In genomic region chr7:35483568-35483967, GRCh38 we compare ENCODE assay signal across 19 cellular contexts.
DNase-seq lines count a peak whose midpoint lies in the region; ATAC-seq and TF ChIP-seq lines count a peak whose summit lies in the region.
"Had no signal": no experiment of that assay in that cellular context is flagged by ENCODE, and none has a peak within 500 bp of the region (broad histone marks: within the 10 kb centered on the region; RNA-seq: fewer than 3 reads in every experiment).

No MANE protein-coding gene starts in this region.

- H3K27me3 ChIP-seq in esophagus muscularis mucosa, result no peaks in the 10 kb centered on the region
- H3K27me3 ChIP-seq in neuronal stem cell (ENCODE audit: control insufficient read depth in 3 of 3, insufficient read depth in 3 of 3, low read depth in 1 of 3, low read length in 3 of 3), result no peaks in the 10 kb centered on the region
- no peaks in the 10 kb centered on the region for H3K27me3 ChIP-seq in trophoblast cell (ENCODE audit: insufficient read depth, low read length)
- peaks cover 3% of the 10 kb centered on the region for H3K27me3 ChIP-seq in effector memory CD4-positive, alpha-beta T cell (replicated peaks; ENCODE audit: control insufficient read depth, insufficient read depth, low read length, poor library complexity, severe bottlenecking)
- H3K27me3 ChIP-seq: BLaER1 treated with 17β-estradiol and CSF1 and Interleukin-3, amounts not matched to agents 10 nM and 100 nM had no signal

- CTCF ChIA-PET in HEK293 (lab: Yijun Ruan, JAX), result no interaction called here

- H3K4me2 ChIP-seq in neuronal stem cell (ENCODE audit: insufficient read depth, low read length, poor library complexity, severe bottlenecking), result no peak overlapping the region
- H3K4me2 ChIP-seq in trophoblast cell (ENCODE audit: low read length), result no peak overlapping the region
- H3K4me2 ChIP-seq: A549; BLaER1 treated with 17β-estradiol and CSF1 and Interleukin-3, amounts not matched to agents 10 nM and 100 nM had no signal

- H4K8ac ChIP-seq in neuronal stem cell (ENCODE audit: low read depth, low read length) (no peak overlapping the region), trophoblast cell (ENCODE audit: low read depth, low read length) (peak overlapping the region; percentile 14)

- peak; percentile 78 for DNase-seq in esophagus muscularis mucosa (ENCODE audit: extremely low spot score)
- no peak for DNase-seq in neuronal stem cell (ENCODE audit: low spot score)
- DNase-seq in trophoblast cell, result no peak
- DNase-seq in activated T-cell treated with anti-CD3 and anti-CD28 coated beads, Interleukin-2, amount 50 U/mL, for 1 hour, result no peak
- no peak for DNase-seq in erythroblast (lab: John Stamatoyannopoulos, UW)
- DNase-seq in effector memory CD4-positive, alpha-beta T cell, result no peak
- DNase-seq: AML-193; Caco-2; Calu3; CD4-positive, alpha-beta T cell; CD8-positive, alpha-beta T cell; DMS79 treated with DMSO at 0.1 percent for 48 hours; GF-D8 had no signal

- H3K4me3 ChIP-seq in HEK293 (ENCODE audit: low read depth, low read length), result no peak overlapping the region
- H3K4me3 ChIP-seq in esophagus muscularis mucosa, result no peak overlapping the region
- no peak overlapping the region for H3K4me3 ChIP-seq in neuronal stem cell (ENCODE audit: low read length in 2 of 2)
- H3K4me3 ChIP-seq in trophoblast cell (ENCODE audit: low read depth, low read length), result no peak overlapping the region
- no peak overlapping the region for H3K4me3 ChIP-seq in effector memory CD4-positive, alpha-beta T cell (ENCODE audit: insufficient read depth, low read depth, low read length, poor library complexity, severe bottlenecking)
- H3K4me3 ChIP-seq: A549; BLaER1 treated with 17β-estradiol and CSF1 and Interleukin-3, amounts not matched to agents 10 nM and 100 nM had no signal

- WGBS in esophagus muscularis mucosa, result 98% methylated on average over 2 of the region's 2 CpGs
- WGBS in neuronal stem cell (ENCODE audit: extremely low coverage in 2 of 2, insufficient read length in 2 of 2, insufficient replicate concordance in 1 of 2), 2 donors, result no CpG with 5 or more reads among the region's 2 CpGs
- no CpG with 5 or more reads among the region's 2 CpGs for WGBS in trophoblast cell (ENCODE audit: extremely low coverage, insufficient coverage, insufficient read length)

- H3K27ac ChIP-seq in HEK293 (ENCODE audit: extremely low read depth, low read depth, low read length), result no peak overlapping the region
- H3K27ac ChIP-seq in esophagus muscularis mucosa (replicated peaks in 1 of 4), result no peak overlapping the region
- no peak overlapping the region for H3K27ac ChIP-seq in neuronal stem cell (replicated peaks; ENCODE audit: low read length)
- no peak overlapping the region for H3K27ac ChIP-seq in trophoblast cell (ENCODE audit: low read depth, low read length)
- H3K27ac ChIP-seq in effector memory CD4-positive, alpha-beta T cell (ENCODE audit: insufficient read depth, low read length, poor library complexity, severe bottlenecking), result no peak overlapping the region
- H3K27ac ChIP-seq: 22Rv1; A549; BLaER1 treated with 17β-estradiol and CSF1 and Interleukin-3, amounts not matched to agents 10 nM and 100 nM; C4-2B had no signal

- H4K91ac ChIP-seq in neuronal stem cell (ENCODE audit: low read depth, low read length, poor library complexity), result no peak overlapping the region
- peak overlapping the region; percentile 74 for H4K91ac ChIP-seq in trophoblast cell (ENCODE audit: low read depth, low read length)

- peaks cover 7% of the 10 kb centered on the region for H3K79me2 ChIP-seq in trophoblast cell (ENCODE audit: control insufficient read depth, insufficient read depth, low read length, poor library complexity)

- no peak overlapping the region for H2AK5ac ChIP-seq in neuronal stem cell (ENCODE audit: low read depth, low read length)
- peak overlapping the region; percentile 75 for H2AK5ac ChIP-seq in trophoblast cell (ENCODE audit: low read length)

- no peak overlapping the region for H4K12ac ChIP-seq in trophoblast cell (ENCODE audit: low read depth, low read length)

- no peak for ATAC-seq in GM21717 (IDR thresholded peaks at IDR 0.05; ENCODE audit: unreplicated experiment)
- ATAC-seq: A549; CD8-positive, alpha-beta T cell had no signal

- TF ChIP-seq EP300 in esophagus muscularis mucosa (IDR thresholded peaks at IDR 0.05), result no peak

- H2BK120ac ChIP-seq in neuronal stem cell (ENCODE audit: low read depth, low read length) (no peak overlapping the region), trophoblast cell (ENCODE audit: insufficient read depth, low read length, poor library complexity) (peak overlapping the region; percentile 81)

- intact Hi-C loops in esophagus muscularis mucosa (cut with DNase I), result no loop called here

- TF ChIP-seq POLR2A in esophagus muscularis mucosa (IDR thresholded peaks at IDR 0.05; ENCODE audit: low read depth), result no peak
- TF ChIP-seq POLR2A in erythroblast (IDR thresholded peaks at IDR 0.05; ENCODE audit: low read length), result no peak

- peak overlapping the region; percentile 4 for H3K18ac ChIP-seq in neuronal stem cell (ENCODE audit: low read length)
- H3K18ac ChIP-seq in trophoblast cell (ENCODE audit: low read length), result peak overlapping the region; percentile 64

- H2BK5ac ChIP-seq in neuronal stem cell (ENCODE audit: low read length) (no peak overlapping the region), trophoblast cell (ENCODE audit: low read depth, low read length, poor library complexity) (peak overlapping the region; percentile 76)

- H3K23ac ChIP-seq in neuronal stem cell (ENCODE audit: low read depth, low read length, poor library complexity) (no peak overlapping the region), trophoblast cell (ENCODE audit: low read length) (no peak overlapping the region)

- TF ChIP-seq CTCF in HEK293 (tag by site-specific recombination; IDR thresholded peaks at IDR 0.05), result no peak
- TF ChIP-seq CTCF in esophagus muscularis mucosa (IDR thresholded peaks at IDR 0.05), result no peak

- H2AFZ ChIP-seq in neuronal stem cell (ENCODE audit: low read length), result no peak overlapping the region
- H2AFZ ChIP-seq in trophoblast cell (ENCODE audit: insufficient read depth, low read length, poor library complexity), result no peak overlapping the region

- POLR2A ChIA-PET in HEK293 (lab: Yijun Ruan, JAX), result no interaction called here

- H2BK15ac ChIP-seq in neuronal stem cell (ENCODE audit: low read length), result no peak overlapping the region

- no peak overlapping the region for H3K4ac ChIP-seq in neuronal stem cell (ENCODE audit: low read length)
- H3K4ac ChIP-seq in trophoblast cell (ENCODE audit: low read depth, low read length), result peak overlapping the region; percentile 13

- H2BK12ac ChIP-seq in neuronal stem cell (ENCODE audit: low read length) (no peak overlapping the region), trophoblast cell (ENCODE audit: low read length) (peak overlapping the region; percentile 89)

- H3K9me3 ChIP-seq in HEK293 (ENCODE audit: control insufficient read depth, insufficient read depth, low read depth, low read length) (no peaks in the 10 kb centered on the region), esophagus muscularis mucosa (peaks cover 0 to 4% (median under 1%) of the 10 kb centered on the region in 4 donors), neuronal stem cell (replicated peaks in 1 of 2; ENCODE audit: control insufficient read depth in 2 of 2, insufficient read depth in 1 of 2, low read depth in 1 of 2, low read length in 2 of 2) (no peaks in the 10 kb centered on the region), trophoblast cell (ENCODE audit: insufficient read depth, low read depth, low read length) (no peaks in the 10 kb centered on the region)
- no peaks in the 10 kb centered on the region for H3K9me3 ChIP-seq in effector memory CD4-positive, alpha-beta T cell (ENCODE audit: control insufficient read depth, low read length)
- H3K9me3 ChIP-seq: A549, Caco-2 had no signal

- no peaks in the 10 kb centered on the region for H3K4me1 ChIP-seq in HEK293 (ENCODE audit: control insufficient read depth, insufficient read depth, low read length)
- H3K4me1 ChIP-seq in esophagus muscularis mucosa, result no peaks in the 10 kb centered on the region
- peaks cover 0 to 19% of the 10 kb centered on the region in 2 donors for H3K4me1 ChIP-seq in neuronal stem cell (ENCODE audit: control insufficient read depth in 2 of 2, insufficient read depth in 1 of 2, low read depth in 1 of 2, low read length in 2 of 2)
- H3K4me1 ChIP-seq in trophoblast cell (ENCODE audit: control insufficient read depth in 1 of 2, insufficient read depth in 2 of 2, low read length in 2 of 2), result peaks cover 28 to 37% of the 10 kb centered on the region in 2 experiments
- no peaks in the 10 kb centered on the region for H3K4me1 ChIP-seq in effector memory CD4-positive, alpha-beta T cell (ENCODE audit: control insufficient read depth, insufficient read depth, low read length, poor library complexity, severe bottlenecking)
- H3K4me1 ChIP-seq: A549, Caco-2 had no signal

- H3K9ac ChIP-seq in neuronal stem cell (ENCODE audit: low read depth, low read length, poor library complexity) (no peak overlapping the region), trophoblast cell (ENCODE audit: low read length) (no peak overlapping the region)
- H3K9ac ChIP-seq: BLaER1 treated with 17β-estradiol and CSF1 and Interleukin-3, amounts not matched to agents 10 nM and 100 nM had no signal

- H3K79me1 ChIP-seq in neuronal stem cell (ENCODE audit: low read depth, low read length) (no peaks in the 10 kb centered on the region), trophoblast cell (ENCODE audit: low read length) (peaks cover 42% of the 10 kb centered on the region)

- H3K36me3 ChIP-seq in HEK293 (ENCODE audit: control insufficient read depth in 2 of 2, insufficient read depth in 1 of 2, low read length in 2 of 2), result no peaks in the 10 kb centered on the region
- H3K36me3 ChIP-seq in esophagus muscularis mucosa, result no peaks in the 10 kb centered on the region
- H3K36me3 ChIP-seq in neuronal stem cell (replicated peaks in 1 of 2; ENCODE audit: control insufficient read depth in 2 of 2, insufficient read depth in 2 of 2, low read length in 2 of 2), result no peaks in the 10 kb centered on the region
- H3K36me3 ChIP-seq in trophoblast cell (ENCODE audit: control insufficient read depth in 1 of 2, insufficient read depth in 2 of 2, low read length in 2 of 2), result no peaks in the 10 kb centered on the region
- H3K36me3 ChIP-seq in effector memory CD4-positive, alpha-beta T cell (ENCODE audit: control insufficient read depth, insufficient read depth, low read length), result no peaks in the 10 kb centered on the region
- H3K36me3 ChIP-seq: BLaER1 treated with 17β-estradiol and CSF1 and Interleukin-3, amounts not matched to agents 10 nM and 100 nM had no signal

- no peak overlapping the region for H3K14ac ChIP-seq in neuronal stem cell (ENCODE audit: low read length)
- peak overlapping the region; percentile 33 for H3K14ac ChIP-seq in trophoblast cell (ENCODE audit: low read length)

TF ChIP-seq in HEK293, 187 proteins besides CTCF, POLR2A, EP300 and RAD21:
- TF ChIP-seq ZNF530 (tag by site-specific recombination; IDR thresholded peaks at IDR 0.05; ENCODE audit: low read depth) (0 out of 2 replicates have a peak, but pooled peaks have one; percentile 55), GLI2 (tag by site-specific recombination; IDR thresholded peaks at IDR 0.05; ENCODE audit: borderline replicate concordance, low read depth) (no peak), GLIS1 (tag by site-specific recombination; IDR thresholded peaks at IDR 0.05) (no peak), ZNF404 (tag by site-specific recombination; IDR thresholded peaks at IDR 0.05) (no peak)
